24 cellular contexts compared by ENCODE assay signal in the genomic region with DNA sequence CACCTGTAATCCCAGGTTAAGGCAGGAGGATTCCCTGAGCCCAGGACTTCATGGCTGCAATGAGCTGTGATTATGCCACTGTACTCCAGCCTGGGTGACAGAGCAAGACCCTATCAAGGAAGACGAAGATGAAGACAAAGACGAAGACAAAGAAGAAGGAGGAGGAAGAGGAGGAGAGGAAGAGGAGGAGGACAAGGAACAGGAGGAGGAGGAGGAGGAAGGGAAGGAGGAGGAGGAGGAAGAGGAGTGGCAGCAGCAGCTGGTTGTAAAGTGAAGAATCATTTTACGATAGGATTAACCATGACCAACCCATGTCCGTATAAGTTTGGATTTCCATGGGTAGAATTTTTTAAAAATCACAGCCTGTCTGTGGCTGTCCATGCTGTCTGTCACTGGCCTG.
DNase-seq lines count a peak whose midpoint lies in the region; ATAC-seq and FAIRE-seq lines count a peak whose summit lies in the region.
"Had no signal": no experiment of that assay in that cellular context is flagged by ENCODE, and none has a peak within 500 bp of the region (broad histone marks: within the 10 kb centered on the region; RNA-seq: fewer than 3 reads in every experiment).

No MANE protein-coding gene starts in this region.

- peaks cover 15% of the 10 kb centered on the region for H3K4me1 Mint-ChIP-seq in T-helper 1 cell treated with Interleukin-12 subunit alpha and Interleukin-12 subunit beta and Interleukin-4 antibody, amounts not matched to agents 30 μg/mL and 1 μg/mL, for 36 hours (ENCODE audit: low read depth)
- H3K4me1 Mint-ChIP-seq: B cell had no signal

- H3K23ac ChIP-seq in mesendoderm (ENCODE audit: low read length), result no peak overlapping the region

- no peak for ATAC-seq in GM19351 (IDR thresholded peaks at IDR 0.05; ENCODE audit: unreplicated experiment)
- ATAC-seq: CD8-positive, alpha-beta T cell; GM12878; GM23338 had no signal

- DNase-seq in T-helper 1 cell, result no peak
- no peak for DNase-seq in mesendoderm
- no peak for DNase-seq in urothelium cell line (ENCODE audit: low spot score)
- no peak for DNase-seq in OCI-M2 (lab: John Stamatoyannopoulos, UW; ENCODE audit: unreplicated experiment)
- DNase-seq: Caco-2; CD4-positive, CD25-positive, alpha-beta regulatory T cell; CD8-positive, alpha-beta T cell; DMS 273 treated with DMSO at 0.1 percent for 48 hours; DMS79; EL; GDM1 had no signal

- no peaks in the 10 kb centered on the region for H3K36me3 Mint-ChIP-seq in T-helper 1 cell treated with Interleukin-12 subunit alpha and Interleukin-12 subunit beta and Interleukin-4 antibody, amounts not matched to agents 30 μg/mL and 1 μg/mL, for 36 hours (ENCODE audit: low read depth)
- H3K36me3 Mint-ChIP-seq: CD4-positive, CD25-positive, alpha-beta regulatory T cell; CD8-positive, alpha-beta T cell had no signal

- H3K79me2 ChIP-seq in mesendoderm (ENCODE audit: control insufficient read depth, insufficient read depth, low read length), result no peaks in the 10 kb centered on the region

- H2BK15ac ChIP-seq in mesendoderm (replicated peaks; ENCODE audit: low read depth), result no peak overlapping the region

- no peak overlapping the region for H3K27ac ChIP-seq in mesendoderm (ENCODE audit: low read depth, low read length)
- H3K27ac ChIP-seq: 22Rv1, BLaER1, C4-2B had no signal

- H3K27me3 ChIP-seq in mesendoderm (ENCODE audit: insufficient read depth, low read length, poor library complexity), result no peaks in the 10 kb centered on the region
- H3K27me3 ChIP-seq: BLaER1 had no signal

- H3K27me3 Mint-ChIP-seq in T-helper 1 cell treated with Interleukin-12 subunit alpha and Interleukin-12 subunit beta and Interleukin-4 antibody, amounts not matched to agents 30 μg/mL and 1 μg/mL, for 36 hours (ENCODE audit: low read depth), result peaks cover 13% of the 10 kb centered on the region

- peak; percentile 27 for FAIRE-seq in urothelium cell line (lab: Jason Lieb, UNC)
- FAIRE-seq: A204.1, D721Med, GM12878, GM19239, H54 had no signal

- H3K9ac ChIP-seq in mesendoderm (ENCODE audit: low read length), result no peak overlapping the region
- H3K9ac ChIP-seq: BLaER1 had no signal

- no CpG with 5 or more reads among the region's 4 CpGs for WGBS in mesendoderm (ENCODE audit: extremely low coverage, insufficient coverage, low lambda C conversion rate)

- no peak overlapping the region for H3K4ac ChIP-seq in mesendoderm (ENCODE audit: low read depth, low read length)

- H3K9me3 Mint-ChIP-seq in T-helper 1 cell treated with Interleukin-12 subunit alpha and Interleukin-12 subunit beta and Interleukin-4 antibody, amounts not matched to agents 30 μg/mL and 1 μg/mL, for 36 hours, result no peaks in the 10 kb centered on the region
- H3K9me3 Mint-ChIP-seq: CD8-positive, alpha-beta T cell; GM23338 had no signal

- H3K79me1 ChIP-seq in mesendoderm (ENCODE audit: low read length), result no peaks in the 10 kb centered on the region

- no peaks in the 10 kb centered on the region for H3K36me3 ChIP-seq in mesendoderm (ENCODE audit: control insufficient read depth, insufficient read depth, low read length)
- H3K36me3 ChIP-seq: BLaER1, HAP-1 had no signal

- H3K4me2 ChIP-seq in mesendoderm (ENCODE audit: low read length), result no peak overlapping the region
- H3K4me2 ChIP-seq: BLaER1, GM23338 had no signal

- H2BK120ac ChIP-seq in mesendoderm (ENCODE audit: low read depth, low read length), result no peak overlapping the region

- H3K4me3 Mint-ChIP-seq in T-helper 1 cell treated with Interleukin-12 subunit alpha and Interleukin-12 subunit beta and Interleukin-4 antibody, amounts not matched to agents 30 μg/mL and 1 μg/mL, for 36 hours, result no peak overlapping the region
- H3K4me3 Mint-ChIP-seq: B cell; CD8-positive, alpha-beta T cell; GM23338 had no signal

- peaks cover 2% of the 10 kb centered on the region for H3K4me1 ChIP-seq in mesendoderm (ENCODE audit: control insufficient read depth, low read depth, low read length)
- H3K4me1 ChIP-seq: Caco-2, HAP-1 had no signal

- H3K27ac Mint-ChIP-seq in T-helper 1 cell treated with Interleukin-12 subunit alpha and Interleukin-12 subunit beta and Interleukin-4 antibody, amounts not matched to agents 30 μg/mL and 1 μg/mL, for 36 hours, result peak overlapping the region; percentile 47
- H3K27ac Mint-ChIP-seq: B cell; CD8-positive, alpha-beta T cell; GM23338 had no signal

- no peak overlapping the region for H2AK5ac ChIP-seq in mesendoderm (ENCODE audit: low read length)

- peak overlapping the region; percentile 15 for H3K56ac ChIP-seq in mesendoderm (ENCODE audit: low read length)

- no peak overlapping the region for H2BK5ac ChIP-seq in mesendoderm (ENCODE audit: low read length)

- no peak overlapping the region for H3K4me3 ChIP-seq in mesendoderm (ENCODE audit: low read length)
- H3K4me3 ChIP-seq: BLaER1, GM12878, GM23338, HAP-1 had no signal

- no peak overlapping the region for H4K5ac ChIP-seq in mesendoderm (ENCODE audit: low read length)

- no peak overlapping the region for H3K18ac ChIP-seq in mesendoderm (ENCODE audit: low read length)

- no peak overlapping the region for H4K8ac ChIP-seq in mesendoderm (ENCODE audit: low read depth, low read length)
